ENCODE assay signal across 18 cellular contexts in the genomic region with DNA sequence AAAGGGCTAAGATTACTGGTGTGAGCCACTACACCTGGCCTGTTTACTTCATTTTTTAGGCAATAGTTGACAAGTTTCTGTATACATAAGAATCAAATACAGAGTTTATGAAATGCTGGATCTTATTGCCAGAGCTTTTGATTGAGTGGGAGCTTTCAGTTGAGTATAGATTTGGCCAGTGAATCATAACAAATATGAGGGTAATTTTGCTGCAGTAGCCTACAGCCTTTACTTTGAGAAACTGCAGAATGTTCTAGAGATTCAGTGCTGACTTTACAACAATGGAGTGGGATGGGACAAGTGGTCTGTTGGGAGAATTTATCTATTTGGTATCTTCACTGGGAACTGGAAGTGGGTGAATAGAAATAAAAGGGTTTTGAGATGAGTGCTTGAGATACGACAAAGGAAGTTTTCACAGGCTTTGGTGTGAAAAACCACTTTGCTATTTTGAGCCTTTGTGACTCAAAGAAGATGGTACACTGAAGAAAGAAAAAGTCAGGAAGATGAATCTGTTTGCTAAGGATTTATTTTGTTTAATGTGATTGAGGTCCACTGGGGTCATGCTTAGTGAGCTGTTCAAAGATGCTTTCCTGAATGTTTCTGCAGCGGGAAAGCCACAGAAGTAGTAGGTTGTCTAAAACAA.
A peak's percentile ranks its signal among the peaks of the same experiment; 100 is the strongest.
DNase-seq lines count a peak whose midpoint lies in the region; ATAC-seq, FAIRE-seq and TF ChIP-seq lines count a peak whose summit lies in the region.
"Had no signal": no experiment of that assay in that cellular context is flagged by ENCODE, and none has a peak within 500 bp of the region (broad histone marks: within the 10 kb centered on the region; RNA-seq: fewer than 3 reads in every experiment).

No MANE protein-coding gene starts in this region.

- no peaks in the 10 kb centered on the region for H3K27me3 ChIP-seq in BLaER1

- peak overlapping the region; percentile 56; the same call in 1 of the 2 replicates for H3K27ac ChIP-seq in BLaER1
- H3K27ac ChIP-seq: psoas muscle had no signal

- in situ Hi-C loops in ACHN (cut with HindIII; ENCODE audit: low pct_ligation_motif_present, low pct_unique_long_range_greater_than_20kb, low sequenced_read_pairs), result no loop called here

- no peak for FAIRE-seq in GM12891 (lab: Jason Lieb, UNC)

- no peaks in the 10 kb centered on the region for H3K36me3 ChIP-seq in BLaER1

- peaks cover 2% of the 10 kb centered on the region; the same call in 1 of the 2 replicates for H3K9me3 ChIP-seq in BLaER1
- H3K9me3 ChIP-seq: psoas muscle had no signal

- ATAC-seq in GM18868 (IDR thresholded peaks at IDR 0.05; ENCODE audit: unreplicated experiment) (peak; percentile 44), HG03469 (IDR thresholded peaks at IDR 0.05; ENCODE audit: unreplicated experiment) (no peak)

- H3K9ac ChIP-seq in BLaER1, result peak overlapping the region; percentile 23; the same call in 1 of the 2 replicates

- no peak overlapping the region for H3K4me3 ChIP-seq in BLaER1
- H3K4me3 ChIP-seq: psoas muscle had no signal

- H3K4me1 ChIP-seq in BLaER1, result peaks cover 46% of the 10 kb centered on the region

- DNase-seq in LHCN-M2 (ENCODE audit: low read depth) (peak; percentile 43), kidney glomerular epithelial cell (lab: John Stamatoyannopoulos, UW) (peak; percentile 24), GM12891 (ENCODE audit: insufficient read length, low spot score) (no peak), NCI-H2107 (lab: John Stamatoyannopoulos, UW) (no peak), ACHN (no peak)
- DNase-seq: caudate nucleus; COR-L47; effector CD8-positive, alpha-beta T cell; H7; KBM-7; NCI-H1105 treated with DMSO at 0.1 percent for 48 hours; NCI-H2227 treated with DMSO at 0.1 percent for 48 hours; psoas muscle; SHP77; stimulated activated CD4-positive, alpha-beta T cell treated with anti-CD3 and anti-CD28 coated beads, Interleukin-12 subunit alpha, Interleukin-12 subunit beta, amount 100 ng/mL, for 4 hours had no signal

- peak overlapping the region; percentile 65 for H3K4me2 ChIP-seq in BLaER1

- TF ChIP-seq POLR2A in GM12891 (IDR thresholded peaks at IDR 0.05; ENCODE audit: low read depth, low read length), result no peak

- no peaks in the 10 kb centered on the region for H4K20me1 ChIP-seq in BLaER1

TF ChIP-seq in GM12891, 5 proteins besides CTCF, POLR2A, EP300 and RAD21:
- no peak for TF ChIP-seq POLR2AphosphoS5 (IDR thresholded peaks at IDR 0.05; ENCODE audit: low read depth, low read length)
- no peak for TF ChIP-seq POU2F2 (IDR thresholded peaks at IDR 0.05; ENCODE audit: low read depth, low read length)
- TF ChIP-seq TAF1 (IDR thresholded peaks at IDR 0.05; ENCODE audit: low read depth, low read length), result no peak
- TF ChIP-seq PAX5 (IDR thresholded peaks at IDR 0.05; ENCODE audit: insufficient read depth, low read length, severe bottlenecking), result no peak
- no peak for TF ChIP-seq SPI1 (IDR thresholded peaks at IDR 0.05; ENCODE audit: low read depth, low read length)

Comparison
In these comparisons a context has a peak if more than half of its experiments do, and no peak if none do; other contexts are left out.
1. DNase-seq: peak in LHCN-M2 (single experiment) and kidney glomerular epithelial cell (single experiment); none in GM12891 (single experiment), NCI-H2107 (single experiment) and ACHN (single experiment).